ENCODE assay signal across 19 cellular contexts in genomic region chr5:107814183-107814582, GRCh38.
DNase-seq lines count a peak whose midpoint lies in the region; ATAC-seq, FAIRE-seq and TF ChIP-seq lines count a peak whose summit lies in the region.
"Had no signal": no experiment of that assay in that cellular context is flagged by ENCODE, and none has a peak within 500 bp of the region (broad histone marks: within the 10 kb centered on the region; RNA-seq: fewer than 3 reads in every experiment).

No MANE protein-coding gene starts in this region.

- peak overlapping the region; percentile 8 for H2AFZ ChIP-seq in IMR-90 (replicated peaks; ENCODE audit: low read length, poor library complexity)
- H2AFZ ChIP-seq in mesenchymal stem cell (ENCODE audit: low read depth, low read length), result no peak overlapping the region
- no peak overlapping the region for H2AFZ ChIP-seq in smooth muscle cell (ENCODE audit: low read depth)
- H2AFZ ChIP-seq: GM23338 had no signal

- in situ Hi-C loops in IMR-90 (cut with MboI; ENCODE audit: low sequenced_read_pairs), result no loop called here

- H2BK5ac ChIP-seq in IMR-90 (ENCODE audit: low read depth, low read length, poor library complexity, severe bottlenecking), result no peak overlapping the region
- H2BK5ac ChIP-seq in mesenchymal stem cell (ENCODE audit: low read depth, low read length, poor library complexity, severe bottlenecking), result no peak overlapping the region

- H3K27ac ChIP-seq in IMR-90 (ENCODE audit: insufficient read depth, low read length) (no peak overlapping the region), WERI-Rb-1 (no peak overlapping the region), mesenchymal stem cell (ENCODE audit: low read length, poor library complexity, severe bottlenecking) (no peak overlapping the region), smooth muscle cell (ENCODE audit: low read depth) (no peak overlapping the region)

- H3K79me1 ChIP-seq in IMR-90 (ENCODE audit: low read depth in 1 of 2, low read length in 2 of 2) (no peaks in the 10 kb centered on the region), mesenchymal stem cell (replicated peaks; ENCODE audit: low read length, poor library complexity, severe bottlenecking) (no peaks in the 10 kb centered on the region)

- H3K4me3 ChIP-seq in IMR-90 (ENCODE audit: insufficient read depth, low read depth, low read length) (no peak overlapping the region), WERI-Rb-1 (ENCODE audit: low read depth, low read length) (no peak overlapping the region), mesenchymal stem cell (ENCODE audit: insufficient read depth in 1 of 2, low read depth in 1 of 2, low read length in 2 of 2) (no peak overlapping the region), smooth muscle cell (no peak overlapping the region)
- H3K4me3 ChIP-seq: GM23338 had no signal

- BruUV-seq in IMR-90 (replicated peaks; lab: Mats Ljungman, UMichigan), result no TSS peak

- no peak overlapping the region for H3K23ac ChIP-seq in IMR-90 (ENCODE audit: low read depth, low read length)
- H3K23ac ChIP-seq in mesenchymal stem cell (ENCODE audit: low read length in 2 of 2), result no peak overlapping the region

- CTCF ChIA-PET in IMR-90 (lab: Yijun Ruan, JAX), result no interaction called here

- intact Hi-C loops in IMR-90 (cut with micrococcal nuclease), result no loop called here

- peaks cover 9% of the 10 kb centered on the region for H3K9me1 ChIP-seq in IMR-90 (ENCODE audit: insufficient read depth, low read length)

- H3K4ac ChIP-seq in IMR-90 (ENCODE audit: low read depth, low read length), result peak overlapping the region; percentile 43
- no peak overlapping the region for H3K4ac ChIP-seq in mesenchymal stem cell (ENCODE audit: low read depth in 1 of 2, low read length in 2 of 2)

- POLR2A ChIA-PET in IMR-90 (lab: Charles Lee; ENCODE audit: unreplicated experiment), result no interaction called here

- TF ChIP-seq POLR2A in GM12891 (IDR thresholded peaks at IDR 0.05; ENCODE audit: low read depth, low read length) (no peak), IMR-90 (IDR thresholded peaks at IDR 0.05; ENCODE audit: low read depth, low read length) (no peak)

- peak overlapping the region; percentile 5 for H2AK9ac ChIP-seq in IMR-90 (replicated peaks; ENCODE audit: low read depth, low read length, poor library complexity)

- no peaks in the 10 kb centered on the region for H3K9me3 ChIP-seq in IMR-90 (ENCODE audit: control insufficient read depth, insufficient read depth, low read length)
- no peaks in the 10 kb centered on the region for H3K9me3 ChIP-seq in WERI-Rb-1 (ENCODE audit: severe bottlenecking)
- no peaks in the 10 kb centered on the region for H3K9me3 ChIP-seq in mesenchymal stem cell (ENCODE audit: control insufficient read depth, low read length)
- no peaks in the 10 kb centered on the region for H3K9me3 ChIP-seq in smooth muscle cell (replicated peaks; ENCODE audit: low read depth)

- H3K27me3 ChIP-seq in IMR-90 (ENCODE audit: control insufficient read depth, insufficient read depth, low read length) (no peaks in the 10 kb centered on the region), WERI-Rb-1 (ENCODE audit: insufficient read depth, low read depth, severe bottlenecking) (no peaks in the 10 kb centered on the region), mesenchymal stem cell (ENCODE audit: control insufficient read depth in 1 of 2, insufficient read depth in 1 of 2, low read length in 2 of 2) (no peaks in the 10 kb centered on the region), smooth muscle cell (ENCODE audit: low read depth) (no peaks in the 10 kb centered on the region)

- TF ChIP-seq RAD21 in IMR-90 (IDR thresholded peaks at IDR 0.05; ENCODE audit: low read length), result no peak

- H3K9ac ChIP-seq in IMR-90 (ENCODE audit: low read depth, low read length) (no peak overlapping the region), mesenchymal stem cell (ENCODE audit: low read length) (no peak overlapping the region), smooth muscle cell (ENCODE audit: low read depth) (no peak overlapping the region)

- H2BK20ac ChIP-seq in IMR-90 (ENCODE audit: low read depth, low read length), result peak overlapping the region; percentile 40

- no peaks in the 10 kb centered on the region for H3K79me2 ChIP-seq in smooth muscle cell (ENCODE audit: low read depth)

- peak; percentile 20 for FAIRE-seq in GM12891 (lab: Jason Lieb, UNC)
- FAIRE-seq: GM19239 had no signal

- H3K14ac ChIP-seq in IMR-90 (replicated peaks; ENCODE audit: low read depth, low read length) (no peak overlapping the region), mesenchymal stem cell (ENCODE audit: low read length in 2 of 2) (no peak overlapping the region)

- dilution Hi-C loops in IMR-90 (cut with HindIII; ENCODE audit: low sequenced_read_pairs, unreplicated experiment), result no loop called here

- no peak overlapping the region for H3K18ac ChIP-seq in IMR-90 (ENCODE audit: low read depth, low read length)
- H3K18ac ChIP-seq in mesenchymal stem cell (ENCODE audit: low read depth in 1 of 2, low read length in 2 of 2), result no peak overlapping the region

- no peak overlapping the region for H2BK12ac ChIP-seq in mesenchymal stem cell (ENCODE audit: low read length in 2 of 2)

- H3K4me2 ChIP-seq in IMR-90 (ENCODE audit: low read depth, low read length) (no peak overlapping the region), mesenchymal stem cell (ENCODE audit: low read length, poor library complexity, severe bottlenecking) (no peak overlapping the region), smooth muscle cell (no peak overlapping the region)
- H3K4me2 ChIP-seq: GM23338 had no signal

- H3K36me3 ChIP-seq in IMR-90 (ENCODE audit: control insufficient read depth, insufficient read depth, low read length) (no peaks in the 10 kb centered on the region; the same call in 1 of the 2 replicates), WERI-Rb-1 (no peaks in the 10 kb centered on the region), mesenchymal stem cell (ENCODE audit: control insufficient read depth in 1 of 2, insufficient read depth in 2 of 2, low read depth in 1 of 2, low read length in 2 of 2) (no peaks in the 10 kb centered on the region), smooth muscle cell (ENCODE audit: low read depth) (no peaks in the 10 kb centered on the region)

- no peaks in the 10 kb centered on the region for H3F3A ChIP-seq in smooth muscle cell (ENCODE audit: low read depth)

- WGBS in IMR-90 (ENCODE audit: extremely low coverage in 2 of 2, insufficient read length in 1 of 2), 2 experiments, result 100% methylated on average over 2 of the region's 5 CpGs; no CpG with 5 or more reads in 1 of the 2 experiments
- 94% methylated on average over 4 of the region's 5 CpGs for WGBS in mesenchymal stem cell
- 80% methylated on average over 5 of the region's 5 CpGs for WGBS in smooth muscle cell (ENCODE audit: low lambda C conversion rate)

- no peak overlapping the region for H2AK5ac ChIP-seq in IMR-90 (ENCODE audit: low read depth, low read length)
- peak overlapping the region; percentile 34 for H2AK5ac ChIP-seq in mesenchymal stem cell (ENCODE audit: low read length, severe bottlenecking)

- H2BK15ac ChIP-seq in IMR-90 (ENCODE audit: low read depth, low read length) (peak overlapping the region; percentile 26; the same call in 1 of the 3 replicates), mesenchymal stem cell (ENCODE audit: low read depth, poor library complexity, severe bottlenecking) (no peak overlapping the region)

- H3K4me1 ChIP-seq in IMR-90 (ENCODE audit: control insufficient read depth, insufficient read depth, low read length) (peaks cover 8% of the 10 kb centered on the region), mesenchymal stem cell (ENCODE audit: control insufficient read depth, insufficient read depth, low read depth, low read length) (peaks cover 15% of the 10 kb centered on the region), smooth muscle cell (ENCODE audit: low read depth) (peaks cover 13% of the 10 kb centered on the region)

- TF ChIP-seq CTCF in IMR-90 (conservative IDR thresholded peaks at IDR 0.05; ENCODE audit: low read depth, low read length) (no peak), WERI-Rb-1 (IDR thresholded peaks at IDR 0.05; ENCODE audit: low read depth, low read length) (no peak), smooth muscle cell (IDR thresholded peaks at IDR 0.05; ENCODE audit: borderline replicate concordance, insufficient read depth, poor library complexity, severe bottlenecking) (no peak)

- DNase-seq in GM12891 (ENCODE audit: insufficient read length, low spot score) (no peak), IMR-90 (no peak), WERI-Rb-1 (peak; percentile 20), mesenchymal stem cell (no peak), smooth muscle cell (lab: John Stamatoyannopoulos, UW; ENCODE audit: unreplicated experiment) (no peak)
- DNase-seq in stimulated activated CD4-positive, alpha-beta T cell treated with anti-CD3 and anti-CD28 coated beads, Interleukin-2, amount 100 ng/mL, for 48 hours, result no peak
- DNase-seq: C1 segment of cervical spinal cord; Calu3; CD4-positive, alpha-beta memory T cell; COR-L47; DMS53; DMS79 treated with DMSO at 0.1 percent for 48 hours; GF-D8; H9 had no signal

- peak overlapping the region; percentile 34 for H2BK120ac ChIP-seq in IMR-90 (ENCODE audit: low read depth, low read length)
- no peak overlapping the region for H2BK120ac ChIP-seq in mesenchymal stem cell (ENCODE audit: low read depth, low read length)

- H4K8ac ChIP-seq in IMR-90 (ENCODE audit: low read depth in 2 of 2, low read length in 2 of 2), result no peak overlapping the region
- H4K8ac ChIP-seq in mesenchymal stem cell (ENCODE audit: low read length), result no peak overlapping the region

- no peak overlapping the region; the same call in 1 of the 2 replicates for H4K91ac ChIP-seq in IMR-90 (ENCODE audit: insufficient read depth, low read depth, low read length)
- H4K91ac ChIP-seq in mesenchymal stem cell (ENCODE audit: low read length), result no peak overlapping the region

- no peak for ATAC-seq in IMR-90 (ENCODE audit: low read depth)
- no peak for ATAC-seq in HG03280 (IDR thresholded peaks at IDR 0.05; ENCODE audit: unreplicated experiment)
- no peak for ATAC-seq in GM19351 (IDR thresholded peaks at IDR 0.05; ENCODE audit: unreplicated experiment)
- ATAC-seq: GM23338, HCT116 had no signal

- H3K56ac ChIP-seq in IMR-90 (ENCODE audit: extremely low read depth, insufficient read depth, low read length), result no peak overlapping the region

- no peak overlapping the region for H4K5ac ChIP-seq in IMR-90 (ENCODE audit: low read depth, low read length)

- H4K20me1 ChIP-seq in IMR-90 (ENCODE audit: insufficient read depth, low read length) (no peaks in the 10 kb centered on the region), smooth muscle cell (ENCODE audit: low read depth) (no peaks in the 10 kb centered on the region)

TF ChIP-seq in GM12891, 5 proteins besides CTCF, POLR2A, EP300 and RAD21 (continues in another document):
- no peak for TF ChIP-seq POU2F2 (IDR thresholded peaks at IDR 0.05; ENCODE audit: low read depth, low read length)
- TF ChIP-seq TAF1 (IDR thresholded peaks at IDR 0.05; ENCODE audit: low read depth, low read length), result no peak
- TF ChIP-seq PAX5 (IDR thresholded peaks at IDR 0.05; ENCODE audit: insufficient read depth, low read length, severe bottlenecking), result no peak
